8 cellular contexts compared by ENCODE assay signal in the genomic region with DNA sequence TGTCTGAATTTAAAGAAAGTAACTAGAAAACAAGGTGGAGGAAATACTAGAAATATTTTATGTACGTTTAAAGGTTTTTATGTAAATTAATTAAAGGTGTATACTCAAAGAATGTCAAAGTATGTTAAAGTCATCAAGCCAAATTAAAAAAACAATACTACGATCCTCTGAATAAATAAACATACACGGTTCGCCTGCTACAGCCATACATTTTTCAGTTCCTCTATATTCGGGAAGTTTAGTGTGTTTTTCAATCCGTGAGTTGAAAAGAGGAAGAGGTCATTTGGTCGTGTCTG. TPM values are rescaled to one million over a fixed set of nuclear protein-coding genes. Genes with fewer than 3 reads are reported as not detected.
A peak's percentile ranks its signal among the peaks of the same experiment; 100 is the strongest.
DNase-seq lines count a peak whose midpoint lies in the region; ATAC-seq and TF ChIP-seq lines count a peak whose summit lies in the region.
"Had no signal": no experiment of that assay in that cellular context is flagged by ENCODE, and none has a peak within 500 bp of the region (broad histone marks: within the 10 kb centered on the region; RNA-seq: fewer than 3 reads in every experiment).

No MANE protein-coding gene starts in this region.

- H3K9ac ChIP-seq in iPS-20b (ENCODE audit: low read depth, low read length): peak overlapping the region; percentile 73; the same call in 1 of the 2 replicates
- H3K9ac ChIP-seq in stomach smooth muscle (ENCODE audit: low read length in 2 of 2): peak overlapping the region; percentile 72

- H3K4me1 ChIP-seq in iPS-20b (ENCODE audit: insufficient read depth, low read length) (peaks cover 5% of the 10 kb centered on the region; the same call in 1 of the 2 replicates), stomach smooth muscle (ENCODE audit: control insufficient read depth, insufficient read depth, low read length) (no peaks in the 10 kb centered on the region)

- H3K9me3 ChIP-seq in iPS-20b (ENCODE audit: insufficient read depth, low read depth, low read length): no peaks in the 10 kb centered on the region
- no peaks in the 10 kb centered on the region for H3K9me3 ChIP-seq in stomach smooth muscle (ENCODE audit: control insufficient read depth in 2 of 2, low read length in 2 of 2)

- no peaks in the 10 kb centered on the region for H3K27me3 Mint-ChIP-seq in IgD-negative memory B cell
- H3K27me3 Mint-ChIP-seq in activated CD8-positive, alpha-beta T cell treated with anti-CD3 and anti-CD28 coated beads for 36 hours: peaks cover 1% of the 10 kb centered on the region

- DNase-seq in activated CD8-positive, alpha-beta T cell treated with anti-CD3 and anti-CD28 coated beads for 36 hours: no peak
- DNase-seq in activated CD4-positive, CD25-positive, alpha-beta regulatory T cell (lab: John Stamatoyannopoulos, UW): no peak
- DNase-seq in retina (no peak), iPS-NIHi11 (ENCODE audit: low spot score) (no peak)

- H3K27me3 ChIP-seq in iPS-20b (ENCODE audit: insufficient read depth, low read length) (no peaks in the 10 kb centered on the region; the same call in 1 of the 2 replicates), stomach smooth muscle (ENCODE audit: control insufficient read depth in 1 of 2, insufficient read depth in 2 of 2, low read length in 2 of 2) (no peaks in the 10 kb centered on the region)

- POLR2A ChIA-PET in activated CD8-positive, alpha-beta T cell treated with anti-CD3 and anti-CD28 coated beads for 36 hours (lab: Charles Lee): no interaction called here

- ATAC-seq in activated CD8-positive, alpha-beta T cell treated with anti-CD3 and anti-CD28 coated beads for 36 hours: no peak

- CTCF ChIA-PET in activated CD8-positive, alpha-beta T cell treated with anti-CD3 and anti-CD28 coated beads for 36 hours (lab: Charles Lee): interaction anchor here (0.8 to 2.9 kb wide), 8 partner anchors 13 to 450 kb away, joined by 3 to 21 read pairs (median 4); partner anchors contain the start of gene TAAR9

- H3K27ac Mint-ChIP-seq in IgD-negative memory B cell: peak overlapping the region; percentile 93 to 94 (median 93)
- no peak overlapping the region for H3K27ac Mint-ChIP-seq in activated CD8-positive, alpha-beta T cell treated with anti-CD3 and anti-CD28 coated beads for 36 hours

- TF ChIP-seq CTCF in activated CD8-positive, alpha-beta T cell treated with anti-CD3 and anti-CD28 coated beads for 36 hours (IDR thresholded peaks at IDR 0.05): no peak

- peaks cover 41 to 45% (median 44%) of the 10 kb centered on the region in 3 donors for H3K4me1 Mint-ChIP-seq in IgD-negative memory B cell
- H3K4me1 Mint-ChIP-seq in activated CD8-positive, alpha-beta T cell treated with anti-CD3 and anti-CD28 coated beads for 36 hours (ENCODE audit: low read depth): peaks cover 28% of the 10 kb centered on the region

- H3K4me3 Mint-ChIP-seq in IgD-negative memory B cell: peak overlapping the region; percentile 92 to 96 (median 94)
- H3K4me3 Mint-ChIP-seq in activated CD8-positive, alpha-beta T cell treated with anti-CD3 and anti-CD28 coated beads for 36 hours: peak overlapping the region; percentile 89

- H3K9me3 Mint-ChIP-seq in IgD-negative memory B cell: no peaks in the 10 kb centered on the region
- no peaks in the 10 kb centered on the region for H3K9me3 Mint-ChIP-seq in activated CD8-positive, alpha-beta T cell treated with anti-CD3 and anti-CD28 coated beads for 36 hours

- H3K27ac ChIP-seq in iPS-20b (ENCODE audit: low read length) (no peak overlapping the region), stomach smooth muscle (ENCODE audit: low read length) (no peak overlapping the region)

- H3K36me3 Mint-ChIP-seq in IgD-negative memory B cell: peaks cover 2% of the 10 kb centered on the region
- H3K36me3 Mint-ChIP-seq in activated CD8-positive, alpha-beta T cell treated with anti-CD3 and anti-CD28 coated beads for 36 hours (ENCODE audit: low read depth): peaks cover 3% of the 10 kb centered on the region

- intact Hi-C loops in activated CD8-positive, alpha-beta T cell treated with anti-CD3 and anti-CD28 coated beads for 36 hours (cut with micrococcal nuclease): no loop called here

- H3K4me3 ChIP-seq in iPS-20b (ENCODE audit: low read length) (peak overlapping the region; percentile 93), stomach smooth muscle (ENCODE audit: low read length in 2 of 2) (peak overlapping the region; percentile 88 to 90)

- H3K36me3 ChIP-seq in iPS-20b (ENCODE audit: insufficient read depth, low read depth, low read length) (no peaks in the 10 kb centered on the region), stomach smooth muscle (ENCODE audit: control insufficient read depth in 2 of 2, insufficient read depth in 2 of 2, low read length in 2 of 2) (no peaks in the 10 kb centered on the region)

RNA-seq across cellular contexts. Expression of gene STX7, which starts 0.6 kb away (rescaled TPM):
- polyA plus RNA-seq in IgD-negative memory B cell: 96.7 TPM
- total RNA-seq in activated CD8-positive, alpha-beta T cell treated with anti-CD3 and anti-CD28 coated beads for 36 hours: 10 to 100 TPM; 11.8 to 15.1 TPM

RNA-seq across cellular contexts. Expression of gene TAAR9, which starts 25.8 kb away (rescaled TPM):
- polyA plus RNA-seq in IgD-negative memory B cell: not detected
- total RNA-seq in activated CD8-positive, alpha-beta T cell treated with anti-CD3 and anti-CD28 coated beads for 36 hours: not detected
- total RNA-seq: NCI-H460 had no signal

RNA-seq across cellular contexts. Expression of gene TAAR8, which starts 40.2 kb away (rescaled TPM):
- not detected for polyA plus RNA-seq in IgD-negative memory B cell
- total RNA-seq in activated CD8-positive, alpha-beta T cell treated with anti-CD3 and anti-CD28 coated beads for 36 hours: not detected
- total RNA-seq: NCI-H460 had no signal

RNA-seq across cellular contexts. Expression of gene TAAR6, which starts 57.8 kb away (rescaled TPM):
- not detected for polyA plus RNA-seq in IgD-negative memory B cell
- not detected for total RNA-seq in activated CD8-positive, alpha-beta T cell treated with anti-CD3 and anti-CD28 coated beads for 36 hours
- total RNA-seq: NCI-H460 had no signal
